In the genomic region with DNA sequence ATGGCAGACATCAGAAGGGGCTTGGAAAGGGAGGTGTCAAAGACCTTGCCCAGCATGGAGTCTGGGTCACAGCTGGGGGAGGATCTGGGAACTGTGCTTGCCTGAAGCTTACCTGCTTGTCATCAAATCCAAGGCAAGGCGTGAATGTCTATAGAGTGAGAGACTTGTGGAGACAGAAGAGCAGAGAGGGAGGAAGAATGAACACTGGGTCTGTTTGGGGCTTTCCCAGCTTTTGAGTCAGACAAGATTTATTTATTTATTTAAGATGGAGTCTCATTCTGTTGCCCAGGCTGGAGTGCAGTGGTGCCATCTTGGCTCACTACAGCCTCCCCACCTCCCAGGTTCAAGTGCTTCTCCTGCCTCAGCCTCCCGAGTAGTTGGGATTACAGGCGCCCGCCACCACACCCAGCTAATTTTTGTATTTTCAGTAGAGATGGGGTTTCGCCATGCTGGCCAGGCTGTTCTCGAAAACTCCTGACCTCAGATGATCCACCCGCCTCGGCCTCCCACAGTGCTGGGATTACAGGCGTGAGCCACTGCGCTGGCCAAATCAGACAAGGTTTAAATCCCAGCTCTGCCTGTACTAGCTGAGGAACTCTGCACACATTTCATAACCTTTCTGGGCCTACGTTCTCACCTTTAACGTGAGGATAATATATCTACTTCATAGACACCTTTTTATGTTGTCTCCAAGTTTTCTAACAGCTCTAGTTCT, we compare ENCODE assay signal across 1 cellular context.
TF ChIP-seq lines count a peak whose summit lies in the region.

No MANE protein-coding gene starts in this region.

TF ChIP-seq in PFSK-1, 5 proteins besides CTCF, POLR2A, EP300 and RAD21:
- TF ChIP-seq POLR2AphosphoS5 (IDR thresholded peaks at IDR 0.05; ENCODE audit: low read depth, low read length): peak; percentile 17; the same call in 1 of the 2 replicates
